Comparison of ENCODE assay signal across 22 cellular contexts in genomic region chr12:79569679-79570078, GRCh38.
A peak's percentile ranks its signal among the peaks of the same experiment; 100 is the strongest.
DNase-seq lines count a peak whose midpoint lies in the region; ATAC-seq, FAIRE-seq and TF ChIP-seq lines count a peak whose summit lies in the region.
"Had no signal": no experiment of that assay in that cellular context is flagged by ENCODE, and none has a peak within 500 bp of the region (broad histone marks: within the 10 kb centered on the region; RNA-seq: fewer than 3 reads in every experiment).

No MANE protein-coding gene starts in this region.

- no peak for TF ChIP-seq CTCF in Calu3 (IDR thresholded peaks at IDR 0.05; ENCODE audit: unreplicated experiment)
- no peak for TF ChIP-seq CTCF in WTC11 (IDR thresholded peaks at IDR 0.05)
- TF ChIP-seq CTCF in HepG2 (CRISPR knock-in tag; IDR thresholded peaks at IDR 0.05), result no peak
- no peak for TF ChIP-seq CTCF in thyroid gland (IDR thresholded peaks at IDR 0.05)

- no peak for TF ChIP-seq EP300 in HepG2 (IDR thresholded peaks at IDR 0.05; ENCODE audit: low read depth in 2 of 2, low read length in 2 of 2)
- no peak for TF ChIP-seq EP300 in HepG2 (CRISPR knock-in tag; IDR thresholded peaks at IDR 0.05; ENCODE audit: borderline replicate concordance)

- H3K27me3 Mint-ChIP-seq in Calu3 (ENCODE audit: unreplicated experiment) (no peaks in the 10 kb centered on the region), WTC11 (ENCODE audit: low read depth) (no peaks in the 10 kb centered on the region; the same call in 1 of the 2 replicates)
- H3K27me3 Mint-ChIP-seq: B cell; CD4-positive, alpha-beta T cell; CD8-positive, alpha-beta memory T cell had no signal

- H3K9ac ChIP-seq in HepG2 (ENCODE audit: insufficient read depth, low read depth, low read length), result no peak overlapping the region
- H3K9ac ChIP-seq: BLaER1 had no signal

- H3K4me3 ChIP-seq in HepG2 (replicated peaks in 1 of 3; ENCODE audit: insufficient read depth in 1 of 3, low read depth in 2 of 3, low read length in 3 of 3) (no peak overlapping the region), thyroid gland (replicated peaks in 1 of 3) (no peak overlapping the region)
- H3K4me3 ChIP-seq: BLaER1, GM12878 had no signal

- H3K9me3 ChIP-seq in HepG2 (ENCODE audit: low read length), result no peaks in the 10 kb centered on the region
- no peaks in the 10 kb centered on the region for H3K9me3 ChIP-seq in thyroid gland

- intact Hi-C loops in Calu3 (cut with micrococcal nuclease; ENCODE audit: unreplicated experiment) (loop anchor here (5.0 kb wide), 1 partner anchor 33 kb away; no protein-coding TSS in a partner anchor), HepG2 (cut with micrococcal nuclease; ENCODE audit: unreplicated experiment) (no loop called here), thyroid gland (cut with DNase I) (loop anchor here (10.0 kb wide), 1 partner anchor 125 kb away; the partner anchor contains the start of gene PAWR)

- H3K4me1 ChIP-seq in HepG2 (ENCODE audit: insufficient read depth, low read length) (peaks cover 36% of the 10 kb centered on the region), thyroid gland (peaks cover 25 to 34% of the 10 kb centered on the region in 2 donors)
- H3K4me1 ChIP-seq: BLaER1 had no signal

- H3K4me3 Mint-ChIP-seq in Calu3 (ENCODE audit: low read depth, unreplicated experiment), result no peak overlapping the region
- no peak overlapping the region for H3K4me3 Mint-ChIP-seq in WTC11
- H3K4me3 Mint-ChIP-seq: B cell; CD14-positive monocyte; CD4-positive, alpha-beta T cell; CD8-positive, alpha-beta memory T cell had no signal

- DNase-seq in Calu3 (no peak), WTC11 (ENCODE audit: low spot score) (no peak), HepG2 (ENCODE audit: low spot score) (no peak), thyroid gland (no peak), dermis blood vessel endothelial cell (no peak), Ammon's horn (ENCODE audit: low spot score) (no peak), NCI-H774 (lab: John Stamatoyannopoulos, UW) (no peak)
- DNase-seq: CD4-positive, alpha-beta T cell; CD8-positive, alpha-beta memory T cell; DMS 273 treated with DMSO at 0.1 percent for 48 hours; DMS79; EL; GDM1; GOT3; H7; HCEC 1CT had no signal

- in situ Hi-C loops in HepG2 (cut with HindIII; ENCODE audit: extremely low pct_ligation_motif_present, low pct_unique_long_range_greater_than_20kb), result loop anchor here (25.0 kb wide), 1 partner anchor 118 kb away; the partner anchor contains the start of gene PAWR

- no peak overlapping the region for H3K4me2 ChIP-seq in HepG2 (ENCODE audit: low read depth, low read length)
- H3K4me2 ChIP-seq: BLaER1 had no signal

- peaks cover 8 to 9% of the 10 kb centered on the region in 2 experiments; a peak in 4 of 5 replicates for H3K36me3 ChIP-seq in HepG2 (replicated peaks in 1 of 2; ENCODE audit: control insufficient read depth in 1 of 2, insufficient read depth in 2 of 2, low read length in 2 of 2)
- H3K36me3 ChIP-seq in thyroid gland, result peaks cover 8% of the 10 kb centered on the region in 2 donors

- 100% methylated on average over 2 of the region's 3 CpGs for whole genome bisulfite sequencing in HepG2 (ENCODE audit: low lambda C conversion rate)
- WGBS in thyroid gland, 2 donors, result 100% methylated on average over 2 of the region's 3 CpGs

- no peaks in the 10 kb centered on the region for H4K20me1 ChIP-seq in HepG2 (ENCODE audit: insufficient read depth, low read length)
- H4K20me1 ChIP-seq: BLaER1 had no signal

- H3K27me3 ChIP-seq in HepG2 (ENCODE audit: control insufficient read depth in 1 of 2, insufficient read depth in 2 of 2, low read length in 2 of 2), result no peaks in the 10 kb centered on the region
- no peaks in the 10 kb centered on the region for H3K27me3 ChIP-seq in thyroid gland
- H3K27me3 ChIP-seq: BLaER1 had no signal

- FAIRE-seq in HepG2 (lab: Jason Lieb, UNC), result no peak
- FAIRE-seq: GM12878, GM19239 had no signal

- H3K9me3 Mint-ChIP-seq in Calu3 (ENCODE audit: low read depth, unreplicated experiment) (no peaks in the 10 kb centered on the region), WTC11 (peaks cover 37% of the 10 kb centered on the region)

- CTCF ChIA-PET in Calu3 (lab: Charles Lee), result no interaction called here
- CTCF ChIA-PET in WTC11 (lab: Charles Lee), result no interaction called here
- CTCF ChIA-PET in HepG2 (lab: Yijun Ruan, JAX; ENCODE audit: low intra/inter-chr PET ratio, low total read pairs), result no interaction called here

- H3K4me1 Mint-ChIP-seq in Calu3 (ENCODE audit: low read depth, unreplicated experiment) (peaks cover 33% of the 10 kb centered on the region), WTC11 (no peaks in the 10 kb centered on the region)
- H3K4me1 Mint-ChIP-seq: CD14-positive monocyte; CD8-positive, alpha-beta memory T cell had no signal

- H3K27ac ChIP-seq in HepG2 (ENCODE audit: extremely low read length, insufficient read depth, low read length), result no peak overlapping the region
- peak overlapping the region in 2 of 3 donors; percentile 29 to 88 for H3K27ac ChIP-seq in thyroid gland
- H3K27ac ChIP-seq: BLaER1 had no signal

- H2AFZ ChIP-seq in HepG2 (ENCODE audit: low read length), result no peak overlapping the region

- H3K79me2 ChIP-seq in HepG2 (ENCODE audit: insufficient read depth, low read length), result no peaks in the 10 kb centered on the region

- no peak for TF ChIP-seq RAD21 in HepG2 (CRISPR knock-in tag; IDR thresholded peaks at IDR 0.05)

- peak overlapping the region; percentile 24 for H3K27ac Mint-ChIP-seq in Calu3 (ENCODE audit: unreplicated experiment)
- H3K27ac Mint-ChIP-seq in WTC11, result peak overlapping the region; percentile 33; the same call in 1 of the 2 replicates
- H3K27ac Mint-ChIP-seq: B cell; CD4-positive, alpha-beta T cell; CD8-positive, alpha-beta memory T cell had no signal

- POLR2A ChIA-PET in WTC11 (lab: Charles Lee) (no interaction called here), HepG2 (lab: Yijun Ruan, JAX) (interaction anchor here (1.2 kb wide), 1 partner anchor 12 kb away, joined by 3 read pairs; no protein-coding TSS in a partner anchor)

- TF ChIP-seq POLR2A in HepG2 (IDR thresholded peaks at IDR 0.05; ENCODE audit: insufficient read depth in 1 of 2, low read depth in 2 of 2, low read length in 2 of 2) (no peak), thyroid gland (IDR thresholded peaks at IDR 0.05) (no peak)

- no peak for ATAC-seq in WTC11
- ATAC-seq in HepG2, result peak; percentile 51
- no peak for ATAC-seq in GM21529 (IDR thresholded peaks at IDR 0.05; ENCODE audit: unreplicated experiment)
- ATAC-seq: GM12878 had no signal

- H3K36me3 Mint-ChIP-seq in Calu3 (ENCODE audit: insufficient read depth, unreplicated experiment), result peaks cover 62% of the 10 kb centered on the region
- H3K36me3 Mint-ChIP-seq in WTC11, result peaks cover 87% of the 10 kb centered on the region
- H3K36me3 Mint-ChIP-seq: CD14-positive monocyte had no signal

- no TSS peak for BruUV-seq in Calu3 (replicated peaks; lab: Mats Ljungman, UMichigan)
- no TSS peak for BruUV-seq in HepG2 (replicated peaks; lab: Mats Ljungman, UMichigan)

TF ChIP-seq in WTC11, 78 proteins besides CTCF, POLR2A, EP300 and RAD21 (continues in another document):
- no peak for TF ChIP-seq SOX15 (CRISPR knock-in tag; IDR thresholded peaks at IDR 0.05)
- TF ChIP-seq TEAD1 (CRISPR knock-in tag; IDR thresholded peaks at IDR 0.05), result no peak

TF ChIP-seq in HepG2, 621 proteins besides CTCF, POLR2A, EP300 and RAD21 (continues in another document):
- TF ChIP-seq ZNF646 (CRISPR knock-in tag; IDR thresholded peaks at IDR 0.05), result no peak
- no peak for TF ChIP-seq SMYD3 (CRISPR knock-in tag; IDR thresholded peaks at IDR 0.05)
